In the genomic region with DNA sequence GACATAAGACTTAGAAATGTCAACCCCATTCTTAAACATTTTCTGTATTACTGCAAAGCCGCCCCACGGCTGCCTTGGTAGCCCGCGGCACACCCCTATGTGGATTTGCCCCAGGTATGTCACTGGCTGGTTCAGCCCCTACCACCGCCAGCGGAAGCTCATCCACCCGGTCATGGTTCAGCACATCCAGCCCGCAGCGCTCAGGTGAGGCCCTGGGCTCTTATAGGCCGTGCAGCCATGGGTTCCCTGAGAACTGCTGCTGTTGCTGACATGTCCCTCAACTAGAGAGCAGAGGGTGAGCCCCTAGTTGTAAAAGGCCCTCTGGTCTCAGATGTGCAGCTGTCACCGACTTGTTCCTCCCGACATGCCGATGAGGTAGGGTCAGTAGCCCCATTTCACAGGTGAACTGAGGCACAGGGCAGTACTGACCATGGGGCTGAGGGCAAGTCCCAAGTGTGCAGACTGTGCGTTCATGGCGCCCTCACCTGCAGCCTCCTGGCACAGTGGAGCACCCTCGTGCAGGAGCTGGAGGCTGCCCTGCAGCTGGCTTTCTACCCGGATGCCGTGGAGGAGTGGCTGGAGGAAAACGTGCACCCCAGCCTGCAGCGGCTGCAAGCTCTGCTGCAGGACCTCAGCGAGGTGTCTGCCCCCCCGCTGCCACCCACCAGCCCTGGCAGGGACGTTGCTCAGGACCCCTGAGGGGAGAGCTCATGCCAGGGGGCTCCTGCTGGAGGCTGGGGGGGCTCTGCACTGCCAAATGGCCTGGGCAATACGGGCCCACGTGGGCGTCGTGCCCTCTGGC, we compare ENCODE assay signal across 15 cellular contexts. TPM values are rescaled to one million over a fixed set of nuclear protein-coding genes. Genes with fewer than 3 reads are reported as not detected.
DNase-seq lines count a peak whose midpoint lies in the region; ATAC-seq, FAIRE-seq and TF ChIP-seq lines count a peak whose summit lies in the region.
"Had no signal": no experiment of that assay in that cellular context is flagged by ENCODE, and none has a peak within 500 bp of the region (broad histone marks: within the 10 kb centered on the region; RNA-seq: fewer than 3 reads in every experiment).

No MANE protein-coding gene starts in this region.

- TF ChIP-seq POLR2A in GM10847 (IDR thresholded peaks at IDR 0.05; ENCODE audit: extremely low read depth, insufficient read length) (peak; percentile 10), ovary (IDR thresholded peaks at IDR 0.05) (no peak), H54 (IDR thresholded peaks at IDR 0.05; ENCODE audit: low read depth, low read length) (no peak)

- H3K27me3 ChIP-seq in H7 (ENCODE audit: control insufficient read depth, insufficient read depth, low read length) (no peaks in the 10 kb centered on the region), neutrophil (no peaks in the 10 kb centered on the region), ovary (no peaks in the 10 kb centered on the region)

- POLR2A ChIA-PET in WTC11 (lab: Charles Lee): no interaction called here

- H3K4me1 ChIP-seq in neutrophil (ENCODE audit: control insufficient read depth in 1 of 2, insufficient read depth in 1 of 2, low read depth in 1 of 2, low read length in 1 of 2) (peaks cover 28 to 34% of the 10 kb centered on the region in 2 experiments), ovary (ENCODE audit: insufficient read depth) (peaks cover 9% of the 10 kb centered on the region)

- H3K4me3 Mint-ChIP-seq in WTC11: no peak overlapping the region

- CTCF ChIA-PET in WTC11 (lab: Charles Lee): interaction anchor here (1.3 kb wide), 1 partner anchor 17 kb away, joined by 5 read pairs; no protein-coding TSS in a partner anchor

- H3K27me3 Mint-ChIP-seq in WTC11 (ENCODE audit: low read depth): no peaks in the 10 kb centered on the region
- H3K27me3 Mint-ChIP-seq: progenitor cell of endocrine pancreas had no signal

- DNase-seq in H7: peak; percentile 62
- no peak for DNase-seq in WTC11 (ENCODE audit: low spot score)
- DNase-seq in D721Med (ENCODE audit: insufficient read length, low spot score): no peak
- no peak for DNase-seq in ovary
- no peak for DNase-seq in NCI-H82 treated with DMSO at 0.1 percent for 48 hours (lab: John Stamatoyannopoulos, UW; ENCODE audit: unreplicated experiment)
- no peak for DNase-seq in H54 (ENCODE audit: insufficient read length, low spot score)
- DNase-seq: activated CD8-positive, alpha-beta memory T cell treated with anti-CD3 and anti-CD28 coated beads, Interleukin-2, amount 50 U/mL, for 48 hours; activated naive CD4-positive, alpha-beta T cell treated with anti-CD3 and anti-CD28 coated beads, Interleukin-2, amount 50 U/mL, for 16 hours; dermis blood vessel endothelial cell; NCI-H1048; small intestine had no signal

- H3K4me1 Mint-ChIP-seq in WTC11: peaks cover 13% of the 10 kb centered on the region

- H3K36me3 ChIP-seq in H7 (replicated peaks; ENCODE audit: control insufficient read depth, insufficient read depth, low read length): peaks cover 1% of the 10 kb centered on the region
- peaks cover 85% of the 10 kb centered on the region for H3K36me3 ChIP-seq in neutrophil
- H3K36me3 ChIP-seq in ovary: no peaks in the 10 kb centered on the region

- WGBS in ovary, 3 donors: 75 to 82% (median 79%) methylated on average over 24 to 27 of the region's 27 CpGs

- H3K9me3 Mint-ChIP-seq in WTC11: no peaks in the 10 kb centered on the region

- H3K27ac Mint-ChIP-seq in WTC11: no peak overlapping the region

- H3K36me3 Mint-ChIP-seq in WTC11: peaks cover 4% of the 10 kb centered on the region; the same call in 1 of the 2 replicates

- intact Hi-C loops in ovary (cut with DNase I): no loop called here

- FAIRE-seq in D721Med (lab: Jason Lieb, UNC) (no peak), H54 (lab: Jason Lieb, UNC) (no peak)
- FAIRE-seq: small intestine had no signal

- TF ChIP-seq CTCF in WTC11 (IDR thresholded peaks at IDR 0.05): no peak
- no peak for TF ChIP-seq CTCF in neutrophil (IDR thresholded peaks at IDR 0.05)
- no peak for TF ChIP-seq CTCF in D721Med (IDR thresholded peaks at IDR 0.05; ENCODE audit: insufficient read depth, missing control alignments)
- no peak for TF ChIP-seq CTCF in ovary (IDR thresholded peaks at IDR 0.05)

- H3K27ac ChIP-seq in neutrophil (peak overlapping the region; percentile 92), ovary (no peak overlapping the region)
- H3K27ac ChIP-seq: C4-2B had no signal

- H3K9me3 ChIP-seq in neutrophil: no peaks in the 10 kb centered on the region
- H3K9me3 ChIP-seq in ovary: no peaks in the 10 kb centered on the region

- H3K4me3 ChIP-seq in H7 (ENCODE audit: insufficient read depth, low read depth, low read length) (no peak overlapping the region), neutrophil (ENCODE audit: low read depth in 1 of 2, low read length in 1 of 2) (no peak overlapping the region), ovary (no peak overlapping the region)

- no peak for TF ChIP-seq EP300 in ovary (IDR thresholded peaks at IDR 0.05)

- ATAC-seq in WTC11: peak; percentile 17; the same call in 1 of the 2 replicates

TF ChIP-seq in WTC11, 78 proteins besides CTCF, POLR2A, EP300 and RAD21:
- TF ChIP-seq JUN (CRISPR knock-in tag; IDR thresholded peaks at IDR 0.05) (0 out of 2 replicates have a peak, but pooled peaks have one; percentile 20), NFATC4 (CRISPR knock-in tag; IDR thresholded peaks at IDR 0.05) (no peak)

RNA-seq across cellular contexts. Expression of gene CYBC1, which starts 8.7 kb away (rescaled TPM):
- 62.8 and 76.1 TPM in 2 replicates for total RNA-seq in H7 (2014; rRNA removed; shearing (Covaris generic))
- 61.5 to 71.7 TPM (median 65.5 TPM) in 3 replicates for total RNA-seq in WTC11 (2021)
- 100 to 1,000 TPM in 1 of 7 donors, 10 to 100 TPM in 6; 44.4 to 101 (median 73.1) TPM for total RNA-seq in ovary
- 10 to 100 TPM; 34.0 to 56.4 TPM for polyA plus RNA-seq in ovary

RNA-seq across cellular contexts. Expression of gene NARF, which starts 16.7 kb away (rescaled TPM):
- total RNA-seq in H7 (2014; rRNA removed; shearing (Covaris generic)): 42.2 and 49.9 TPM in 2 replicates
- total RNA-seq in WTC11 (2021) (96.7 to 125 TPM (median 117 TPM) in 3 replicates), ovary (10 to 100 TPM; 39.7 to 52.7 (median 49.8) TPM)
- 10 to 100 TPM; 29.6 to 37.8 TPM for polyA plus RNA-seq in ovary

RNA-seq across cellular contexts. Expression of gene OGFOD3, which starts 23.5 kb away (rescaled TPM):
- total RNA-seq in H7 (2014; rRNA removed; shearing (Covaris generic)): 26.2 and 28.6 TPM in 2 replicates
- total RNA-seq in WTC11 (2021) (20.4 to 24.0 TPM (median 22.5 TPM) in 3 replicates), ovary (10 to 100 TPM; 25.8 to 37.8 (median 30.4) TPM)
- 10 to 100 TPM; 14.4 to 21.3 TPM for polyA plus RNA-seq in ovary

RNA-seq across cellular contexts. Expression of gene HEXD, which starts 23.7 kb away (rescaled TPM):
- 16.6 and 24.6 TPM in 2 replicates for total RNA-seq in H7 (2014; rRNA removed; shearing (Covaris generic))
- total RNA-seq in WTC11 (2021): 36.0 to 40.0 TPM (median 37.1 TPM) in 3 replicates
- total RNA-seq in ovary: 10 to 100 TPM; 32.9 to 68.6 (median 46.6) TPM
- polyA plus RNA-seq in ovary: 10 to 100 TPM in 1 of 2 donors, 1 to 10 TPM in 1; 8.7 to 74.7 TPM
